ENCODE assay signal across 1 cellular context in the genomic region with DNA sequence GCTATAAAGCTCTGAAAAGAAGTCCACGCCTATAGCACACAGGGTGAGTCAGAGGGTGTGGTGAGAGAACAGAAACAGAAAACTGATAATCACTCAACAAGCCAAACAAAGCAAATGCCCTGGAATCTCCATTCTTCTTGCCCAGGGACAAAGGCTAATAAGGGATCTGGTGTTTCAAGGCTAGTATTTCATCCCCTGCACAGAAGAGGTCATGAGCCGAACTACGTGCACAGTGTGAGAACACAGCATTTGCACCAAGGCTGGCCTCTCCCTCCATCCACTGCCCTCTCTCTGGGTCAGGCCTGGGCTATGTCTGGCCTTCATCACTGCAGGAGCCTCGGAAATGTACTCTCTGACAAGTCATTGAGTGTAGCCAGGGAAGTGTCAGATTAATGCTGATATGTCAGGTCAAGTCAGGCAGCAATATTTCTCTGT.
TF ChIP-seq lines count a peak whose summit lies in the region.

No MANE protein-coding gene starts in this region.

TF ChIP-seq in K562, 482 proteins besides CTCF, POLR2A, EP300 and RAD21 (continued from another document):
- TF ChIP-seq, protein P1, sequence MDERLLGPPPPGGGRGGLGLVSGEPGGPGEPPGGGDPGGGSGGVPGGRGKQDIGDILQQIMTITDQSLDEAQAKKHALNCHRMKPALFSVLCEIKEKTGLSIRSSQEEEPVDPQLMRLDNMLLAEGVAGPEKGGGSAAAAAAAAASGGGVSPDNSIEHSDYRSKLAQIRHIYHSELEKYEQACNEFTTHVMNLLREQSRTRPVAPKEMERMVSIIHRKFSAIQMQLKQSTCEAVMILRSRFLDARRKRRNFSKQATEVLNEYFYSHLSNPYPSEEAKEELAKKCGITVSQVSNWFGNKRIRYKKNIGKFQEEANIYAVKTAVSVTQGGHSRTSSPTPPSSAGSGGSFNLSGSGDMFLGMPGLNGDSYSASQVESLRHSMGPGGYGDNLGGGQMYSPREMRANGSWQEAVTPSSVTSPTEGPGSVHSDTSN (CRISPR knock-in tag; IDR thresholded peaks at IDR 0.05; ENCODE audit: low read depth) = no peak
- TF ChIP-seq, protein P1 (tag; conservative IDR thresholded peaks at IDR 0.05; ENCODE audit: low read depth) = peak; percentile 72
